ENCODE assay signal across 8 cellular contexts in genomic region chr17:10616502-10617119, GRCh38. TPM values are rescaled to one million over a fixed set of nuclear protein-coding genes. Genes with fewer than 3 reads are reported as not detected.
A peak's percentile ranks its signal among the peaks of the same experiment; 100 is the strongest.
DNase-seq lines count a peak whose midpoint lies in the region; ATAC-seq and TF ChIP-seq lines count a peak whose summit lies in the region.

No MANE protein-coding gene starts in this region.

- TF ChIP-seq CTCF in HFFc6 (IDR thresholded peaks at IDR 0.05) (peak; percentile 100), dorsolateral prefrontal cortex (IDR thresholded peaks at IDR 0.05 in 54 of 56, conservative IDR thresholded peaks at IDR 0.05 in 2 of 56; ENCODE audit: low read depth in 1 of 56, partially characterized antibody in 56 of 56) (peak; percentile 88 to 100 (median 98)), lung (IDR thresholded peaks at IDR 0.05; ENCODE audit: control extremely low read depth, extremely low read depth) (peak; percentile 84)

- no peaks in the 10 kb centered on the region for H3K36me3 ChIP-seq in lung (ENCODE audit: control insufficient read depth in 2 of 2, insufficient read depth in 2 of 2, low read length in 2 of 2)

- ATAC-seq in lung (ENCODE audit: insufficient read depth, low FRiP score) (peak; percentile 67), HG02870 (IDR thresholded peaks at IDR 0.05; ENCODE audit: unreplicated experiment) (no peak)

- H3K27me3 Mint-ChIP-seq in HFFc6 (ENCODE audit: insufficient read depth): peaks cover 2% of the 10 kb centered on the region; the same call in 1 of the 2 replicates

- no peaks in the 10 kb centered on the region for H3K36me3 Mint-ChIP-seq in HFFc6 (ENCODE audit: low read depth)

- peak; percentile 64 for DNase-seq in DMS114 treated with DMSO at 0.1 percent for 48 hours (lab: John Stamatoyannopoulos, UW; ENCODE audit: unreplicated experiment)
- peak; percentile 74 for DNase-seq in HFFc6
- peak; percentile 21 for DNase-seq in NCI-H510A (lab: John Stamatoyannopoulos, UW)
- DNase-seq in activated CD4-positive, alpha-beta T cell treated with anti-CD3 and anti-CD28 coated beads, Interleukin-2, amount 50 U/mL, for 4 hours: peak; percentile 55 to 68
- peak; percentile 42 to 85 (median 70) for DNase-seq in dorsolateral prefrontal cortex
- DNase-seq in lung (ENCODE audit: low spot score): peak; percentile 77
- DNase-seq in stimulated activated CD8-positive, alpha-beta memory T cell treated with anti-CD3 and anti-CD28 coated beads, Interleukin-15, amount 100 ng/mL, for 1 hour (ENCODE audit: low read depth): peak; percentile 53

- WGBS in lung, 2 donors: 33 to 38% methylated on average over 9 of the region's 9 CpGs

- peak overlapping the region; percentile 59; the same call in 1 of the 2 replicates for H3K4me3 Mint-ChIP-seq in HFFc6

- no peak overlapping the region for H3K4me3 ChIP-seq in dorsolateral prefrontal cortex
- no peak overlapping the region for H3K4me3 ChIP-seq in lung

- H3K9me3 ChIP-seq in lung (ENCODE audit: control insufficient read depth in 2 of 2, insufficient read depth in 1 of 2, low read length in 1 of 2): no peaks in the 10 kb centered on the region

- intact Hi-C loops in dorsolateral prefrontal cortex (cut with DNase I): loop anchor here in 1 of 2 donors (5.0 to 10.0 kb wide), 3 partner anchors 284 to 692 kb away; no protein-coding TSS in a partner anchor

- H3K9me3 Mint-ChIP-seq in HFFc6: no peaks in the 10 kb centered on the region

- H3K27me3 ChIP-seq in dorsolateral prefrontal cortex (no peaks in the 10 kb centered on the region), lung (ENCODE audit: control insufficient read depth, insufficient read depth) (no peaks in the 10 kb centered on the region)

- no peak overlapping the region for H3K27ac Mint-ChIP-seq in HFFc6

- H3K27ac ChIP-seq in dorsolateral prefrontal cortex (no peak overlapping the region), lung (ENCODE audit: low read depth in 1 of 2, low read length in 1 of 2) (no peak overlapping the region)

- H3K4me1 ChIP-seq in lung (ENCODE audit: control insufficient read depth in 2 of 2, insufficient read depth in 2 of 2, low read length in 2 of 2): peaks cover 0 to 1% of the 10 kb centered on the region in 2 donors

- peaks cover 33% of the 10 kb centered on the region for H3K4me1 Mint-ChIP-seq in HFFc6 (ENCODE audit: low read depth)

RNA-seq across cellular contexts. Expression of gene MYH3, which starts 40.5 kb away (rescaled TPM):
- total RNA-seq in HFFc6 (2021; fragmentation: NEBNext Ultra II Directional; extraction: Animal tissue kit (Norgen Biotek cat#: 25700)): 1 to 10 TPM in 1 of 6 experiments, under 1 TPM in 5; 0.28 to 1.5 (median 0.50) TPM
- total RNA-seq in dorsolateral prefrontal cortex (1 to 10 TPM in 118 of 120 experiments, under 1 TPM in 2; 0.71 to 10.0 (median 3.6) TPM), lung (1 to 10 TPM; 1.0 to 1.7 TPM)
- polyA plus RNA-seq in lung: 1 to 10 TPM; 1.7 to 2.8 TPM

Comparison
In these comparisons a context has a peak if more than half of its experiments do, and no peak if none do; other contexts are left out.
1. DNase-seq: peak in every context shown above with its lines; median percentile 77 in lung; 74 in HFFc6; 70 in dorsolateral prefrontal cortex; 64 in DMS114 treated with DMSO at 0.1 percent for 48 hours; 62 in activated CD4-positive, alpha-beta T cell treated with anti-CD3 and anti-CD28 coated beads, Interleukin-2, amount 50 U/mL, for 4 hours; 53 in stimulated activated CD8-positive, alpha-beta memory T cell treated with anti-CD3 and anti-CD28 coated beads, Interleukin-15, amount 100 ng/mL, for 1 hour; 21 in NCI-H510A.